Comparison of ENCODE assay signal across 2 cellular contexts in genomic region chr10:35448687-35449662, GRCh38.
TF ChIP-seq lines count a peak whose summit lies in the region.

No MANE protein-coding gene starts in this region.

TF ChIP-seq in SK-N-SH treated with all-trans-retinoic acid at 6 μM for 48 hours, 23 proteins besides CTCF, POLR2A, EP300 and RAD21 (continued from another document):
- TF ChIP-seq ESRRG (CRISPR knock-in tag; IDR thresholded peaks at IDR 0.05) (no peak), ZFP3 (CRISPR knock-in tag; IDR thresholded peaks at IDR 0.05) (no peak), POU6F1 (CRISPR knock-in tag; IDR thresholded peaks at IDR 0.05; ENCODE audit: borderline replicate concordance, low read depth) (no peak), ZFP30 (CRISPR knock-in tag; IDR thresholded peaks at IDR 0.05) (no peak), ARNTL (CRISPR knock-in tag; IDR thresholded peaks at IDR 0.05; ENCODE audit: borderline replicate concordance, low read depth) (no peak), PATZ1 (CRISPR knock-in tag; IDR thresholded peaks at IDR 0.05; ENCODE audit: borderline replicate concordance) (no peak), ISL1 (CRISPR knock-in tag; IDR thresholded peaks at IDR 0.05) (no peak), CSDC2 (CRISPR knock-in tag; IDR thresholded peaks at IDR 0.05) (no peak), OSR1 (CRISPR knock-in tag; IDR thresholded peaks at IDR 0.05) (no peak), GLIS3 (CRISPR knock-in tag; IDR thresholded peaks at IDR 0.05) (no peak), BACH2 (CRISPR knock-in tag; IDR thresholded peaks at IDR 0.05; ENCODE audit: borderline replicate concordance) (no peak), ZC3H10 (CRISPR knock-in tag; IDR thresholded peaks at IDR 0.05) (no peak), ZNF8 (CRISPR knock-in tag; IDR thresholded peaks at IDR 0.05) (no peak), CSRNP3 (CRISPR knock-in tag; IDR thresholded peaks at IDR 0.05) (no peak), RARB (CRISPR knock-in tag; IDR thresholded peaks at IDR 0.05) (no peak), TOX (CRISPR knock-in tag; IDR thresholded peaks at IDR 0.05; ENCODE audit: borderline replicate concordance) (no peak), ZNF70 (CRISPR knock-in tag; IDR thresholded peaks at IDR 0.05) (no peak)

TF ChIP-seq in K562, 482 proteins besides CTCF, POLR2A, EP300 and RAD21 (continued from another document):
- no peak for TF ChIP-seq ZBTB9 (CRISPR knock-in tag; IDR thresholded peaks at IDR 0.05)
- TF ChIP-seq ZNF263 (CRISPR knock-in tag; IDR thresholded peaks at IDR 0.05; ENCODE audit: borderline replicate concordance): peak; percentile 95
- TF ChIP-seq NFIC (IDR thresholded peaks at IDR 0.05): peak; percentile 84
- TF ChIP-seq HNRNPH1 (optimal IDR thresholded peaks at IDR 0.05; ENCODE audit: low read depth, low read length): no peak
